Comparison of ENCODE assay signal across 14 cellular contexts in the genomic region with DNA sequence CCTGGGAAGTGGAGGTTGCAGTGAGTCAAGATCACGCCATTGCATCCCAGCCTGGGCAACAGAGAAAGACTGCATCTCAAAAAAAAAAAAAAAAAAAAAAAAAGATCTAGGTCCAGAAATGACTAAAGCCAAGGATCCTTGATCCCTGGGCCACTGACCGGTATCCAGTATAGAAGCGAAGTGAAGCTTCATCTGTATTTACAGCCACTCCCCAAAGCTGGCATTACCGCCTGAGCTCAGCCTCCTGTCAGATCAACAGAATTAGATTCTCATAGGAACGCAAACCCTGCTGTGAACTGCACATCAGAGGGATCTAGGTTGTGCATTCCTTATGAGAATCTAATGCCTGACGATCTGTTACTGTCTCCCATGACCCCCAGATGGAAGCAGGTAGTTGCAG.
"Had no signal": no experiment of that assay in that cellular context is flagged by ENCODE, and none has a peak within 500 bp of the region (broad histone marks: within the 10 kb centered on the region; RNA-seq: fewer than 3 reads in every experiment).

No MANE protein-coding gene starts in this region.

- H3K4me3 ChIP-seq: lower lobe of right lung, pancreas, skin epidermis, tibial artery had no signal

- ATAC-seq: lower lobe of right lung; pancreas; stimulated activated memory B cell treated with anti-CD40 and anti-IgM and Interleukin-4, amounts not matched to agents 10 μg/mL and 1 μg/mL and 100 μg/mL, for 72 hours had no signal

- H3K27me3 ChIP-seq: pancreas, tibial artery had no signal

- H3K9me3 ChIP-seq: lower lobe of right lung, pancreas, tibial artery had no signal

- H3K27ac Mint-ChIP-seq: activated CD4-positive, alpha-beta memory T cell treated with anti-CD3 and anti-CD28 coated beads, Interleukin-2, amount 10 ng/mL, durations not matched to agents 7 days and 5 days; activated naive CD4-positive, alpha-beta T cell treated with anti-CD3 and anti-CD28 coated beads for 36 hours; activated T-helper 1 cell treated with anti-CD3 and anti-CD28 coated beads, Interleukin-12 subunit alpha, Interleukin-12 subunit beta, Interleukin-2, Interleukin-4 antibody, amounts not matched to agents 30 ng/mL and 10 ng/mL and 1 ng/mL, durations not matched to agents 14 hours and 24 hours and 36 hours; mesothelial cell of epicardium; stimulated activated memory B cell treated with anti-CD40 and anti-IgM and Interleukin-4, amounts not matched to agents 10 μg/mL and 1 μg/mL and 100 μg/mL, for 72 hours had no signal

- H3K27me3 Mint-ChIP-seq: activated CD4-positive, alpha-beta memory T cell treated with anti-CD3 and anti-CD28 coated beads, Interleukin-2, amount 10 ng/mL, durations not matched to agents 7 days and 5 days; central memory CD8-positive, alpha-beta T cell; stimulated activated memory B cell treated with anti-CD40 and anti-IgM and Interleukin-4, amounts not matched to agents 10 μg/mL and 1 μg/mL and 100 μg/mL, for 72 hours had no signal

- H3K4me3 Mint-ChIP-seq: activated CD4-positive, alpha-beta memory T cell treated with anti-CD3 and anti-CD28 coated beads, Interleukin-2, amount 10 ng/mL, durations not matched to agents 7 days and 5 days; activated naive CD4-positive, alpha-beta T cell treated with anti-CD3 and anti-CD28 coated beads for 36 hours; activated T-helper 1 cell treated with anti-CD3 and anti-CD28 coated beads, Interleukin-12 subunit alpha, Interleukin-12 subunit beta, Interleukin-2, Interleukin-4 antibody, amounts not matched to agents 30 ng/mL and 10 ng/mL and 1 ng/mL, durations not matched to agents 14 hours and 24 hours and 36 hours; mesothelial cell of epicardium; stimulated activated memory B cell treated with anti-CD40 and anti-IgM and Interleukin-4, amounts not matched to agents 10 μg/mL and 1 μg/mL and 100 μg/mL, for 72 hours had no signal

- H3K27ac ChIP-seq: lower lobe of right lung, pancreas, skin epidermis, tibial artery had no signal

- H3K9me3 Mint-ChIP-seq: activated CD4-positive, alpha-beta memory T cell treated with anti-CD3 and anti-CD28 coated beads, Interleukin-2, amount 10 ng/mL, durations not matched to agents 7 days and 5 days; activated naive CD4-positive, alpha-beta T cell treated with anti-CD3 and anti-CD28 coated beads for 36 hours; activated T-helper 1 cell treated with anti-CD3 and anti-CD28 coated beads, Interleukin-12 subunit alpha, Interleukin-12 subunit beta, Interleukin-2, Interleukin-4 antibody, amounts not matched to agents 30 ng/mL and 10 ng/mL and 1 ng/mL, durations not matched to agents 14 hours and 24 hours and 36 hours; central memory CD8-positive, alpha-beta T cell; mesothelial cell of epicardium; stimulated activated memory B cell treated with anti-CD40 and anti-IgM and Interleukin-4, amounts not matched to agents 10 μg/mL and 1 μg/mL and 100 μg/mL, for 72 hours had no signal

- DNase-seq: activated CD4-positive, alpha-beta memory T cell treated with anti-CD3 and anti-CD28 coated beads, Interleukin-2, amount 10 ng/mL, durations not matched to agents 7 days and 5 days; activated naive CD4-positive, alpha-beta T cell treated with anti-CD3 and anti-CD28 coated beads for 36 hours; dermis blood vessel endothelial cell; erythroblast; lower lobe of right lung; pancreas; retina; T-helper 9 cell; tibial artery had no signal
